17 cellular contexts compared by ENCODE assay signal in the genomic region with DNA sequence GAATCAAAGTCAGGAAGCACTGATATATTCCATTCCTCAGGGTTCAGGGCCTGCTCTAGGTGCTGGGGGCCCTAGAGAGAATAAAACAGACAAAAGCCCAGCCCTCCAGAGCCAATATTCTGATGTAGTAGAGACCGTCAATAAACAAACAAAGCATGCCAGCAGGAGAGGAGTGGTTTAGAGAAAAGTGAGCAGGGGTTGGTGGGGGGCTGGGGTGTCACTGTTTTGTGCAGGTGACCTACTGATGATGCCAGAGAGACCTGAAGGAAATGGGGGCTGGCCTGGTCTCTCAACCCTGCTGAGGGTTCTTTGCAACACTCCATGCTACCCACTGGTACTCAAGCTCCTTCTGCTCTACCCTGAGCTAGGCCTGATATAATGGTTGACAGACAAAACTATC. TPM values are rescaled to one million over a fixed set of nuclear protein-coding genes. Genes with fewer than 3 reads are reported as not detected.
"Had no signal": no experiment of that assay in that cellular context is flagged by ENCODE, and none has a peak within 500 bp of the region (broad histone marks: within the 10 kb centered on the region; RNA-seq: fewer than 3 reads in every experiment).

No MANE protein-coding gene starts in this region.

- H3K27ac Mint-ChIP-seq: immature natural killer cell had no signal

- H3K36me3 Mint-ChIP-seq: immature natural killer cell, naive B cell had no signal

- H3K27ac ChIP-seq: esophagus squamous epithelium, lower lobe of right lung, right atrium auricular region, tibial nerve, VCaP had no signal

- H3K27me3 ChIP-seq: right atrium auricular region, tibial nerve had no signal

- H3K4me1 ChIP-seq: esophagus squamous epithelium, lower lobe of right lung, right atrium auricular region, tibial nerve had no signal

- H3K36me3 ChIP-seq: esophagus squamous epithelium, lower lobe of right lung, right atrium auricular region, tibial nerve had no signal

- H3K4me3 ChIP-seq: esophagus squamous epithelium, lower lobe of right lung, right atrium auricular region, skin epidermis, tibial nerve had no signal

- H3K4me3 Mint-ChIP-seq: naive B cell had no signal

- DNase-seq: esophagus squamous epithelium; foreskin fibroblast; glutamatergic neuron; immature natural killer cell; left cardiac atrium; lower lobe of right lung; naive B cell; nucleus accumbens; stimulated activated CD4-positive, alpha-beta T cell treated with anti-CD3 and anti-CD28 coated beads, Interleukin-4, amount 100 ng/mL, for 4 hours had no signal

- ATAC-seq: left cardiac atrium, lower lobe of right lung had no signal

- H3K27me3 Mint-ChIP-seq: activated CD4-positive, alpha-beta T cell treated with anti-CD3 and anti-CD28 coated beads for 36 hours; naive B cell had no signal

- H3K9me3 Mint-ChIP-seq: immature natural killer cell, naive B cell had no signal

- H3K4me1 Mint-ChIP-seq: naive B cell had no signal

RNA-seq across cellular contexts. Expression of a gene that starts 26.5 kb away (rescaled TPM):
- total RNA-seq: astrocyte, left cardiac atrium, lower lobe of right lung, posterior vena cava, right atrium auricular region, subcutaneous adipose tissue, tibial nerve had no signal
- polyA plus RNA-seq: immature natural killer cell had no signal

RNA-seq across cellular contexts. Expression of a gene that starts 39.6 kb away (rescaled TPM):
- total RNA-seq: astrocyte, esophagus squamous epithelium, left cardiac atrium, lower lobe of right lung, posterior vena cava, right atrium auricular region, subcutaneous adipose tissue, tibial nerve had no signal

RNA-seq across cellular contexts. Expression of a gene that starts 54.3 kb away (rescaled TPM):
- total RNA-seq: astrocyte, left cardiac atrium, lower lobe of right lung, posterior vena cava, right atrium auricular region, subcutaneous adipose tissue, tibial nerve had no signal
- polyA plus RNA-seq: immature natural killer cell had no signal
